13 cellular contexts compared by ENCODE assay signal in the genomic region with DNA sequence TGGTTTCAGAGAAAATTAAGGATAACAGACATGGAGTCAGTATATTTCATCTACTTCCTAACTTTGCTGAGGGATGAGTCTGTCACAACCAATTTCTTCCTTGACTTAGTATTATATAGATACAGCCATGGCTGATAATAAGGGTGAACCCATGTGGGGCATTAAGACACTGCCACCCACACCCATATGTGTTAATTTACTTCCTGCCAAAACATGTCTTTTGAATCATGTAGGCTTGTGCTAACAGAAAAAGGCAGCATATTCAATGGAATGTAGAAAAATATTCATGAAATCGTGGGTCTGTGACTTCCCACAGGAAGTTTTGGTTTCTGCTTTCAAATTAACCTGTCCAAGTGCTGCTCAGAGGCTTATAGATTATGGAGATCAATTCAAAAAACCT.
"Had no signal": no experiment of that assay in that cellular context is flagged by ENCODE, and none has a peak within 500 bp of the region (broad histone marks: within the 10 kb centered on the region; RNA-seq: fewer than 3 reads in every experiment).

No MANE protein-coding gene starts in this region.

- H3K4me3 ChIP-seq: heart left ventricle, skin epidermis, uterus had no signal

- H3K27me3 ChIP-seq: heart left ventricle, neutrophil, uterus had no signal

- H3K27ac ChIP-seq: heart left ventricle, neutrophil, uterus had no signal

- ATAC-seq: heart left ventricle; naive thymus-derived CD4-positive, alpha-beta T cell; sciatic nerve had no signal

- H3K4me1 ChIP-seq: uterus had no signal

- H3K9me3 ChIP-seq: heart left ventricle, neutrophil, uterus had no signal

- DNase-seq: effector memory CD4-positive, alpha-beta T cell; heart left ventricle; hippocampal formation; kidney glomerular epithelial cell; naive thymus-derived CD4-positive, alpha-beta T cell; posterior cingulate gyrus; stimulated activated CD4-positive, alpha-beta T cell treated with anti-CD3 and anti-CD28 coated beads, Interleukin-2, amount 100 ng/mL, for 48 hours; stimulated activated naive CD4-positive, alpha-beta T cell treated with Interleukin-2 at 50 U/mL for 16 hours; trophoblast cell; uterus had no signal

- H3K36me3 ChIP-seq: heart left ventricle, neutrophil, uterus had no signal
